8 cellular contexts compared by ENCODE assay signal in the genomic region with DNA sequence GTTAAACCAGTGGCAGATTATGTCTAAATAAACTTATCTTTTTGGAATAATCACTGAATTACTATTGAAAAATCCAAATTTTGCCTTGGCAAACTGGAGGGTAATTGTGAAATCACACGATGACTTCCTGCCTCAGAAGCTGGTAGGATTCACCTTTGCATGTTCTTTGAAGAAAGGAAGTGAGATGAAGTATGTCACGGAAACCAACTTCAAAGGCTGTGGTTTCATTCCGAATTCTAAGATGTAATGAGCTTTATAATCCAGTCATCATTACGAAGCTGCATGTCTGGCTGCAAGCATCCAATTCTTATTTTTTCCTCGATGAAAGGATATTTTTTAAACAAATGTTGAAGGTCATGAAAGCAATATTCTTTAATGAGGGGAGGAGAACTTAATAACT. TPM values are rescaled to one million over a fixed set of nuclear protein-coding genes. Genes with fewer than 3 reads are reported as not detected.
A peak's percentile ranks its signal among the peaks of the same experiment; 100 is the strongest.
DNase-seq lines count a peak whose midpoint lies in the region; ATAC-seq lines count a peak whose summit lies in the region.

No MANE protein-coding gene starts in this region.

- ATAC-seq in GM18520 (IDR thresholded peaks at IDR 0.05; ENCODE audit: unreplicated experiment) (peak; percentile 48), GM21619 (IDR thresholded peaks at IDR 0.05; ENCODE audit: unreplicated experiment) (peak; percentile 96)

- peak overlapping the region in 3 of 4 donors; percentile 1 to 73 (median 71) for H3K4me3 Mint-ChIP-seq in IgD-negative memory B cell

- peaks cover 2% of the 10 kb centered on the region for H3K36me3 Mint-ChIP-seq in IgD-negative memory B cell

- peaks cover 20 to 32% (median 22%) of the 10 kb centered on the region in 3 donors for H3K4me1 Mint-ChIP-seq in IgD-negative memory B cell

- peak overlapping the region; percentile 100 for H3K27ac ChIP-seq in epithelial cell of prostate

- H3K27ac Mint-ChIP-seq in IgD-negative memory B cell: peak overlapping the region in 2 of 3 donors; percentile 2 to 33

- no peaks in the 10 kb centered on the region for H3K27me3 Mint-ChIP-seq in IgD-negative memory B cell

- DNase-seq in epithelial cell of prostate (ENCODE audit: low read depth, low spot score): peak; percentile 54
- no peak for DNase-seq in SIG-M5 (lab: John Stamatoyannopoulos, UW)
- no peak for DNase-seq in kidney tubule cell (ENCODE audit: low spot score)
- no peak for DNase-seq in NCI-H2081 (lab: John Stamatoyannopoulos, UW)
- no peak for DNase-seq in SKM-1 treated with dmso at 0.1 percent for 144 hours (lab: John Stamatoyannopoulos, UW; ENCODE audit: unreplicated experiment)

- H3K9me3 Mint-ChIP-seq in IgD-negative memory B cell: no peaks in the 10 kb centered on the region

RNA-seq across cellular contexts. Expression of gene ZBED2, which starts 15.0 kb away (rescaled TPM):
- 6.7 TPM for polyA plus RNA-seq in IgD-negative memory B cell
